In genomic region chrX:124215786-124216185, GRCh38 we compare ENCODE assay signal across 25 cellular contexts.
DNase-seq lines count a peak whose midpoint lies in the region; ATAC-seq and TF ChIP-seq lines count a peak whose summit lies in the region.
"Had no signal": no experiment of that assay in that cellular context is flagged by ENCODE, and none has a peak within 500 bp of the region (broad histone marks: within the 10 kb centered on the region; RNA-seq: fewer than 3 reads in every experiment).

No MANE protein-coding gene starts in this region.

- intact Hi-C loops in activated naive CD4-positive, alpha-beta T cell treated with anti-CD3 and anti-CD28 coated beads for 36 hours (cut with micrococcal nuclease), result loop anchor here (5.0 to 10.0 kb wide), 4 partner anchors 67 to 1079 kb away; no protein-coding TSS in a partner anchor
- intact Hi-C loops in posterior cingulate gyrus (cut with DNase I), result no loop called here

- no peak overlapping the region for H3K4me3 Mint-ChIP-seq in activated naive CD4-positive, alpha-beta T cell treated with anti-CD3 and anti-CD28 coated beads for 36 hours
- peak overlapping the region; percentile 78 for H3K4me3 Mint-ChIP-seq in activated T-helper 17 cell treated with anti-CD3 and anti-CD28 coated beads, Interleukin-2, amount 50 U/mL, for 72 hours
- peak overlapping the region; percentile 61 for H3K4me3 Mint-ChIP-seq in stimulated activated effector memory CD8-positive, alpha-beta T cell treated with anti-CD3 and anti-CD28 coated beads, Interleukin-12 subunit alpha, Interleukin-12 subunit beta, amount 100 ng/mL, for 72 hours
- H3K4me3 Mint-ChIP-seq: CD14-positive monocyte had no signal

- no peak overlapping the region for H2AFZ ChIP-seq in KMS-11 (ENCODE audit: low read depth)

- H3K27ac Mint-ChIP-seq in activated naive CD4-positive, alpha-beta T cell treated with anti-CD3 and anti-CD28 coated beads for 36 hours, result no peak overlapping the region
- H3K27ac Mint-ChIP-seq in activated T-helper 17 cell treated with anti-CD3 and anti-CD28 coated beads, Interleukin-2, amount 50 U/mL, for 72 hours, result peak overlapping the region; percentile 91
- peak overlapping the region; percentile 88 for H3K27ac Mint-ChIP-seq in stimulated activated effector memory CD8-positive, alpha-beta T cell treated with anti-CD3 and anti-CD28 coated beads, Interleukin-12 subunit alpha, Interleukin-12 subunit beta, amount 100 ng/mL, for 72 hours

- no peak overlapping the region for H3K9ac ChIP-seq in KMS-11

- H3K27me3 ChIP-seq in KMS-11 (ENCODE audit: insufficient read depth, low read depth), result no peaks in the 10 kb centered on the region
- H3K27me3 ChIP-seq: body of pancreas, esophagus squamous epithelium, Peyer's patch, SJCRH30, suprapubic skin, vagina had no signal

- H3K36me3 ChIP-seq in KMS-11 (ENCODE audit: insufficient read depth), result no peaks in the 10 kb centered on the region
- H3K36me3 ChIP-seq: esophagus squamous epithelium, lower lobe of right lung, Peyer's patch, SJCRH30, suprapubic skin, vagina had no signal

- peak overlapping the region; percentile 92 for H3K4me2 ChIP-seq in KMS-11

- CTCF ChIA-PET in activated naive CD4-positive, alpha-beta T cell treated with anti-CD3 and anti-CD28 coated beads for 36 hours (lab: Charles Lee), result interaction anchor here (0.6 to 1.2 kb wide), 2 partner anchors 25 to 1082 kb away, joined by 3 to 4 read pairs; no protein-coding TSS in a partner anchor

- no peaks in the 10 kb centered on the region for H3K79me2 ChIP-seq in KMS-11 (ENCODE audit: insufficient read depth, low read depth)

- DNase-seq in activated naive CD4-positive, alpha-beta T cell treated with anti-CD3 and anti-CD28 coated beads for 36 hours, result peak; percentile 18
- DNase-seq in activated naive CD4-positive, alpha-beta T cell treated with Interleukin-2 at 50 U/mL for 16 hours, result no peak
- DNase-seq in stimulated activated effector memory CD8-positive, alpha-beta T cell treated with anti-CD3 and anti-CD28 coated beads, Interleukin-12 subunit alpha, Interleukin-12 subunit beta, amount 100 ng/mL, for 72 hours (ENCODE audit: low spot score in 2 of 2), result no peak
- DNase-seq in posterior cingulate gyrus, result no peak
- no peak for DNase-seq in NCI-H1417 treated with DMSO at 0.1 percent for 48 hours (lab: John Stamatoyannopoulos, UW)
- DNase-seq in NOMO-1 treated with dmso at 0.1 percent for 144 hours (lab: John Stamatoyannopoulos, UW; ENCODE audit: unreplicated experiment), result no peak
- DNase-seq: activated CD8-positive, alpha-beta memory T cell treated with anti-CD3 and anti-CD28 coated beads, Interleukin-2, amount 50 U/mL, for 4 hours; body of pancreas; esophagus squamous epithelium; KG1; kidney; lower lobe of right lung; NCI-H1048; NCI-H2029 treated with DMSO at 0.1 percent for 48 hours; NCI-H446; NK-92 treated with Interleukin-12 subunit alpha and Interleukin-12 subunit beta, amount 100 ng/mL, for 24 hours; Peyer's patch; retina; SJCRH30 had no signal

- peaks cover 77% of the 10 kb centered on the region for H3K4me1 Mint-ChIP-seq in activated naive CD4-positive, alpha-beta T cell treated with anti-CD3 and anti-CD28 coated beads for 36 hours (ENCODE audit: low read depth)
- H3K4me1 Mint-ChIP-seq in activated T-helper 17 cell treated with anti-CD3 and anti-CD28 coated beads, Interleukin-2, amount 50 U/mL, for 72 hours, result peaks cover 56% of the 10 kb centered on the region
- H3K4me1 Mint-ChIP-seq in stimulated activated effector memory CD8-positive, alpha-beta T cell treated with anti-CD3 and anti-CD28 coated beads, Interleukin-12 subunit alpha, Interleukin-12 subunit beta, amount 100 ng/mL, for 72 hours, result peaks cover 80% of the 10 kb centered on the region

- H3K9me3 Mint-ChIP-seq in activated naive CD4-positive, alpha-beta T cell treated with anti-CD3 and anti-CD28 coated beads for 36 hours, result no peaks in the 10 kb centered on the region
- H3K9me3 Mint-ChIP-seq in activated T-helper 17 cell treated with anti-CD3 and anti-CD28 coated beads, Interleukin-2, amount 50 U/mL, for 72 hours, result no peaks in the 10 kb centered on the region
- no peaks in the 10 kb centered on the region for H3K9me3 Mint-ChIP-seq in stimulated activated effector memory CD8-positive, alpha-beta T cell treated with anti-CD3 and anti-CD28 coated beads, Interleukin-12 subunit alpha, Interleukin-12 subunit beta, amount 100 ng/mL, for 72 hours
- H3K9me3 Mint-ChIP-seq: WTC11 had no signal

- H3K27ac ChIP-seq in KMS-11, result no peak overlapping the region
- H3K27ac ChIP-seq: body of pancreas, esophagus squamous epithelium, Peyer's patch, SJCRH30, suprapubic skin, vagina had no signal

- H3K27me3 Mint-ChIP-seq in activated naive CD4-positive, alpha-beta T cell treated with anti-CD3 and anti-CD28 coated beads for 36 hours (ENCODE audit: low read depth), result no peaks in the 10 kb centered on the region
- H3K27me3 Mint-ChIP-seq in activated T-helper 17 cell treated with anti-CD3 and anti-CD28 coated beads, Interleukin-2, amount 50 U/mL, for 72 hours, result no peaks in the 10 kb centered on the region

- no peak for TF ChIP-seq CTCF in KMS-11 (conservative IDR thresholded peaks at IDR 0.05; ENCODE audit: low read depth, low read length)

- H4K20me1 ChIP-seq in KMS-11 (ENCODE audit: insufficient read depth), result no peaks in the 10 kb centered on the region

- no peaks in the 10 kb centered on the region for H3K36me3 Mint-ChIP-seq in activated naive CD4-positive, alpha-beta T cell treated with anti-CD3 and anti-CD28 coated beads for 36 hours (ENCODE audit: low read depth)
- no peaks in the 10 kb centered on the region for H3K36me3 Mint-ChIP-seq in activated T-helper 17 cell treated with anti-CD3 and anti-CD28 coated beads, Interleukin-2, amount 50 U/mL, for 72 hours (ENCODE audit: low read depth)
- H3K36me3 Mint-ChIP-seq in stimulated activated effector memory CD8-positive, alpha-beta T cell treated with anti-CD3 and anti-CD28 coated beads, Interleukin-12 subunit alpha, Interleukin-12 subunit beta, amount 100 ng/mL, for 72 hours, result peaks cover 13% of the 10 kb centered on the region
- H3K36me3 Mint-ChIP-seq: CD14-positive monocyte, WTC11 had no signal

- ATAC-seq in activated T-helper 17 cell treated with anti-CD3 and anti-CD28 coated beads, Interleukin-2, amount 50 U/mL, for 72 hours (replicated peaks), result no peak
- no peak for ATAC-seq in stimulated activated effector memory CD8-positive, alpha-beta T cell treated with anti-CD3 and anti-CD28 coated beads, Interleukin-12 subunit alpha, Interleukin-12 subunit beta, amount 100 ng/mL, for 72 hours
- ATAC-seq: body of pancreas, lower lobe of right lung, WTC11 had no signal

- no peak overlapping the region for H3K4me3 ChIP-seq in KMS-11 (IDR thresholded peaks at IDR 0.05; ENCODE audit: insufficient read depth, low read depth, low read length)
- H3K4me3 ChIP-seq: body of pancreas, esophagus squamous epithelium, lower lobe of right lung, Peyer's patch, SJCRH30, suprapubic skin, vagina had no signal

- H3K4me1 ChIP-seq in KMS-11 (ENCODE audit: low read depth, poor library complexity, severe bottlenecking), result peaks cover 92% of the 10 kb centered on the region
- H3K4me1 ChIP-seq: body of pancreas, esophagus squamous epithelium, Peyer's patch, suprapubic skin, vagina had no signal
